In genomic region chr19:50461066-50461875, GRCh38 we compare ENCODE assay signal across 8 cellular contexts. TPM values are rescaled to one million over a fixed set of nuclear protein-coding genes. Genes with fewer than 3 reads are reported as not detected.
DNase-seq lines count a peak whose midpoint lies in the region; TF ChIP-seq lines count a peak whose summit lies in the region.

No MANE protein-coding gene starts in this region.

- H3K36me3 ChIP-seq in Peyer's patch = no peaks in the 10 kb centered on the region
- no peaks in the 10 kb centered on the region for H3K36me3 ChIP-seq in uterus

- H3K4me3 ChIP-seq in Peyer's patch = no peak overlapping the region
- no peak overlapping the region for H3K4me3 ChIP-seq in uterus

- no peak for TF ChIP-seq EP300 in Ishikawa (IDR thresholded peaks at IDR 0.05; ENCODE audit: borderline replicate concordance)

- TF ChIP-seq CTCF in Peyer's patch (IDR thresholded peaks at IDR 0.05) (peak; percentile 83 to 93 (median 86)), uterus (IDR thresholded peaks at IDR 0.05) (peak; percentile 55 to 65 (median 60))

- peak; percentile 45 for DNase-seq in NCI-H1092 treated with DMSO at 0.1 percent for 48 hours (lab: John Stamatoyannopoulos, UW)
- DNase-seq in NCI-H1092 (lab: John Stamatoyannopoulos, UW) = no peak
- peak; percentile 67 to 86 (median 76) for DNase-seq in Peyer's patch
- peak; percentile 21 for DNase-seq in activated T-helper 9 cell treated with anti-CD3 and anti-CD28 coated beads, Interleukin-2, amount 50 U/mL, for 16 hours (ENCODE audit: low read depth)
- DNase-seq in foreskin melanocyte = peak; percentile 59
- peak; percentile 58 for DNase-seq in pons (ENCODE audit: low spot score)
- DNase-seq in uterus = peak in 1 of 2 donors; percentile 28

- peak; percentile 94 for TF ChIP-seq RAD21 in Ishikawa (IDR thresholded peaks at IDR 0.05; ENCODE audit: low read depth)

- H3K27ac ChIP-seq in Peyer's patch (peak overlapping the region in 1 of 4 donors; percentile 55), uterus (no peak overlapping the region)

- no peak for TF ChIP-seq POLR2A in Peyer's patch (IDR thresholded peaks at IDR 0.05)
- TF ChIP-seq POLR2A in uterus (IDR thresholded peaks at IDR 0.05) = no peak

- intact Hi-C loops in uterus (cut with DNase I; ENCODE audit: low total_unique reads) = no loop called here

- H3K9me3 ChIP-seq in Peyer's patch (no peaks in the 10 kb centered on the region), uterus (no peaks in the 10 kb centered on the region)

- peaks cover 0 to 7% (median 0%) of the 10 kb centered on the region in 4 donors for H3K4me1 ChIP-seq in Peyer's patch
- H3K4me1 ChIP-seq in uterus = no peaks in the 10 kb centered on the region

- H3K27me3 ChIP-seq in Peyer's patch (no peaks in the 10 kb centered on the region), uterus (peaks cover 0 to 5% of the 10 kb centered on the region in 2 donors)

TF ChIP-seq in Ishikawa, 13 proteins besides CTCF, POLR2A, EP300 and RAD21:
- no peak for TF ChIP-seq CEBPB (IDR thresholded peaks at IDR 0.05)
- TF ChIP-seq EGR1 (IDR thresholded peaks at IDR 0.05) = no peak
- TF ChIP-seq YY1 (IDR thresholded peaks at IDR 0.05; ENCODE audit: low read depth) = no peak
- no peak for TF ChIP-seq TAF1 (IDR thresholded peaks at IDR 0.05; ENCODE audit: low read depth)
- TF ChIP-seq TCF12 (IDR thresholded peaks at IDR 0.05; ENCODE audit: low read depth) = no peak

RNA-seq across cellular contexts. Expression of gene EMC10, which starts 15.0 kb away (rescaled TPM):
- total RNA-seq in Peyer's patch = 100 to 1,000 TPM in 3 of 4 donors, 10 to 100 TPM in 1; 63.5 to 134 (median 117) TPM
- 100 to 1,000 TPM in 1 of 4 donors, 10 to 100 TPM in 3; 30.5 to 121 (median 45.8) TPM for total RNA-seq in uterus

RNA-seq across cellular contexts. Expression of gene GARIN5A, which starts 15.4 kb away (rescaled TPM):
- 1 to 10 TPM in 2 of 4 donors, not detected in 2; 2.0 to 2.5 TPM for total RNA-seq in Peyer's patch
- 1 to 10 TPM in 2 of 4 donors, under 1 TPM in 1, not detected in 1; 0.62 to 5.4 (median 1.8) TPM for total RNA-seq in uterus

RNA-seq across cellular contexts. Expression of gene MYBPC2, which starts 28.6 kb away (rescaled TPM):
- total RNA-seq in Peyer's patch (not detected), uterus (under 1 TPM in 2 of 4 donors, not detected in 2; 0.24 to 0.28 TPM)

RNA-seq across cellular contexts. Expression of gene SPIB, which starts 42.5 kb away (rescaled TPM):
- 10 to 100 TPM; 20.3 to 62.7 (median 24.4) TPM for total RNA-seq in Peyer's patch
- total RNA-seq in uterus = 1 to 10 TPM in 1 of 4 donors, under 1 TPM in 1, not detected in 2; under 0.01 to 2.1 TPM

RNA-seq across cellular contexts. Expression of gene JOSD2, which starts 49.7 kb away (rescaled TPM):
- 10 to 100 TPM; 10.7 to 41.3 (median 26.6) TPM for total RNA-seq in Peyer's patch
- total RNA-seq in uterus = 10 to 100 TPM in 1 of 4 donors, 1 to 10 TPM in 3; 1.8 to 22.8 (median 5.5) TPM
